Comparison of ENCODE assay signal across 8 cellular contexts in genomic region chr10:100009283-100009792, GRCh38. TPM values are rescaled to one million over a fixed set of nuclear protein-coding genes. Genes with fewer than 3 reads are reported as not detected.
A peak's percentile ranks its signal among the peaks of the same experiment; 100 is the strongest.
DNase-seq lines count a peak whose midpoint lies in the region; ATAC-seq and TF ChIP-seq lines count a peak whose summit lies in the region.

No MANE protein-coding gene starts in this region.

- peak overlapping the region; percentile 72 for H3K18ac ChIP-seq in mesendoderm (ENCODE audit: low read length)

- TF ChIP-seq CTCF in RWPE1 (conservative IDR thresholded peaks at IDR 0.05; ENCODE audit: low read depth) (no peak), upper lobe of left lung (IDR thresholded peaks at IDR 0.05) (peak in 1 of 6 experiments; percentile 16)

- peaks cover 2% of the 10 kb centered on the region for H3K4me1 ChIP-seq in ectodermal cell (ENCODE audit: control insufficient read depth, insufficient read depth, low read length)
- H3K4me1 ChIP-seq in mesendoderm (ENCODE audit: control insufficient read depth, low read depth, low read length): peaks cover 2% of the 10 kb centered on the region
- H3K4me1 ChIP-seq in upper lobe of left lung: peaks cover 25 to 48% (median 32%) of the 10 kb centered on the region in 4 donors

- H3K56ac ChIP-seq in mesendoderm (ENCODE audit: low read length): peak overlapping the region; percentile 90

- POLR2A ChIA-PET in RWPE1 (lab: Yijun Ruan, JAX; ENCODE audit: low non-redundant PET): no interaction called here

- H3K9me3 ChIP-seq in ectodermal cell (ENCODE audit: control insufficient read depth, low read length) (no peaks in the 10 kb centered on the region), upper lobe of left lung (no peaks in the 10 kb centered on the region)

- WGBS in ectodermal cell, 2 experiments: 0 to 1% methylated on average over 45 of the region's 45 CpGs
- no CpG with 5 or more reads among the region's 45 CpGs for WGBS in mesendoderm (ENCODE audit: extremely low coverage, insufficient coverage, low lambda C conversion rate)
- WGBS in upper lobe of left lung, 2 donors: 0% methylated on average over 15 to 22 of the region's 45 CpGs

- H2BK15ac ChIP-seq in mesendoderm (replicated peaks; ENCODE audit: low read depth): no peak overlapping the region

- H4K5ac ChIP-seq in mesendoderm (ENCODE audit: low read length): no peak overlapping the region

- ATAC-seq in HG03139 (IDR thresholded peaks at IDR 0.05; ENCODE audit: unreplicated experiment) (peak; percentile 49), upper lobe of left lung (ENCODE audit: low FRiP score in 2 of 2) (peak; percentile 78 to 84)

- DNase-seq in DMS 273 (lab: John Stamatoyannopoulos, UW; ENCODE audit: unreplicated experiment) (peak; percentile 83), GM19238 (ENCODE audit: insufficient read length, low spot score) (peak; percentile 54), RWPE1 (ENCODE audit: low spot score) (peak; percentile 55), mesendoderm (peak; percentile 46), upper lobe of left lung (peak in 1 of 2 donors; percentile 70), epidermal melanocyte (ENCODE audit: insufficient read length, low spot score) (no peak)

- H3K79me1 ChIP-seq in mesendoderm (ENCODE audit: low read length): peaks cover 12% of the 10 kb centered on the region

- no peak overlapping the region for H4K8ac ChIP-seq in mesendoderm (ENCODE audit: low read depth, low read length)

- peaks cover 27% of the 10 kb centered on the region for H3K27me3 ChIP-seq in ectodermal cell (ENCODE audit: control insufficient read depth, insufficient read depth, low read length, poor library complexity, severe bottlenecking)
- H3K27me3 ChIP-seq in mesendoderm (ENCODE audit: insufficient read depth, low read length, poor library complexity): no peaks in the 10 kb centered on the region
- no peaks in the 10 kb centered on the region for H3K27me3 ChIP-seq in upper lobe of left lung

- H3K4ac ChIP-seq in mesendoderm (ENCODE audit: low read depth, low read length): peak overlapping the region; percentile 81

- CTCF ChIA-PET in RWPE1 (lab: Yijun Ruan, JAX): interaction anchor here (0.6 to 2.1 kb wide), 21 partner anchors 9 to 261 kb away, joined by 3 to 14 read pairs (median 4); no protein-coding TSS in a partner anchor

- peak overlapping the region; percentile 64 for H2BK5ac ChIP-seq in mesendoderm (ENCODE audit: low read length)

- no peak overlapping the region for H2AK5ac ChIP-seq in mesendoderm (ENCODE audit: low read length)

- H3K4me3 ChIP-seq in ectodermal cell (ENCODE audit: insufficient read depth, low read depth, low read length) (peak overlapping the region; percentile 87), mesendoderm (ENCODE audit: low read length) (peak overlapping the region; percentile 80), upper lobe of left lung (peak overlapping the region; percentile 60 to 92 (median 84))

- H3K4me2 ChIP-seq in mesendoderm (ENCODE audit: low read length): peak overlapping the region; percentile 91

- H3K36me3 ChIP-seq in ectodermal cell (ENCODE audit: control insufficient read depth, insufficient read depth, low read length): no peaks in the 10 kb centered on the region
- no peaks in the 10 kb centered on the region for H3K36me3 ChIP-seq in mesendoderm (ENCODE audit: control insufficient read depth, insufficient read depth, low read length)
- no peaks in the 10 kb centered on the region for H3K36me3 ChIP-seq in upper lobe of left lung

- peak overlapping the region; percentile 89 for H3K27ac ChIP-seq in RWPE1
- H3K27ac ChIP-seq in ectodermal cell (ENCODE audit: insufficient read depth, low read depth, low read length, poor library complexity, severe bottlenecking): no peak overlapping the region
- H3K27ac ChIP-seq in mesendoderm (ENCODE audit: low read depth, low read length): peak overlapping the region; percentile 45
- peak overlapping the region; percentile 73 to 88 (median 76) for H3K27ac ChIP-seq in upper lobe of left lung

- peak overlapping the region; percentile 31 for H2BK120ac ChIP-seq in mesendoderm (ENCODE audit: low read depth, low read length)

- TF ChIP-seq EP300 in upper lobe of left lung (IDR thresholded peaks at IDR 0.05): no peak

- H3K79me2 ChIP-seq in mesendoderm (ENCODE audit: control insufficient read depth, insufficient read depth, low read length): peaks cover 20% of the 10 kb centered on the region

- H3K9ac ChIP-seq in mesendoderm (ENCODE audit: low read length): peak overlapping the region; percentile 88

- peak overlapping the region; percentile 70 for H3K23ac ChIP-seq in mesendoderm (ENCODE audit: low read length)

- TF ChIP-seq POLR2A in upper lobe of left lung (IDR thresholded peaks at IDR 0.05): no peak

RNA-seq across cellular contexts. Expression of gene DNMBP, which starts 0.4 kb away (rescaled TPM):
- 33.3 TPM for polyA plus RNA-seq in ectodermal cell (2013, experiment 1 of 4)
- polyA plus RNA-seq in ectodermal cell (2013, experiment 2 of 4): 30.8 TPM
- 25.5 TPM for polyA plus RNA-seq in ectodermal cell (2013, experiment 3 of 4)
- polyA plus RNA-seq in ectodermal cell (2013, experiment 4 of 4): 29.5 TPM
- polyA plus RNA-seq in mesendoderm (2013, experiment 1 of 2): 9.3 TPM
- polyA plus RNA-seq in mesendoderm (2013, experiment 2 of 2): 9.5 TPM
- 10 to 100 TPM; 10.1 to 18.9 (median 12.6) TPM for total RNA-seq in upper lobe of left lung
